Comparison of ENCODE assay signal across 9 cellular contexts in genomic region chr4:95510145-95510544, GRCh38. TPM values are rescaled to one million over a fixed set of nuclear protein-coding genes. Genes with fewer than 3 reads are reported as not detected.
DNase-seq lines count a peak whose midpoint lies in the region; ATAC-seq and TF ChIP-seq lines count a peak whose summit lies in the region.
"Had no signal": no experiment of that assay in that cellular context is flagged by ENCODE, and none has a peak within 500 bp of the region (broad histone marks: within the 10 kb centered on the region; RNA-seq: fewer than 3 reads in every experiment).

No MANE protein-coding gene starts in this region.

- no peaks in the 10 kb centered on the region for H3K4me1 Mint-ChIP-seq in endothelial cell (ENCODE audit: unreplicated experiment)

- H3K27ac Mint-ChIP-seq in endothelial cell (ENCODE audit: unreplicated experiment) = no peak overlapping the region
- H3K27ac Mint-ChIP-seq: T-helper 1 cell treated with Interleukin-12 subunit alpha and Interleukin-12 subunit beta and Interleukin-4 antibody, amounts not matched to agents 30 μg/mL and 1 μg/mL, for 36 hours had no signal

- DNase-seq in NCI-H1092 treated with DMSO at 0.1 percent for 48 hours (lab: John Stamatoyannopoulos, UW) = peak; percentile 19
- DNase-seq in NCI-H1092 (lab: John Stamatoyannopoulos, UW) = no peak
- DNase-seq in NCI-H69 (lab: John Stamatoyannopoulos, UW) = peak; percentile 11
- DNase-seq in endothelial cell (ENCODE audit: low spot score) = no peak
- peak; percentile 86 for DNase-seq in superior temporal gyrus (ENCODE audit: extremely low spot score)
- no peak for DNase-seq in NCI-H2171 (lab: John Stamatoyannopoulos, UW)
- no peak for DNase-seq in HCEC 1CT

- H3K36me3 Mint-ChIP-seq in endothelial cell (ENCODE audit: low read depth, unreplicated experiment) = no peaks in the 10 kb centered on the region

- peak; percentile 78 for TF ChIP-seq CTCF in endothelial cell (IDR thresholded peaks at IDR 0.05; ENCODE audit: unreplicated experiment)

- no peak for ATAC-seq in GM21619 (IDR thresholded peaks at IDR 0.05; ENCODE audit: unreplicated experiment)

- no peaks in the 10 kb centered on the region for H3K9me3 Mint-ChIP-seq in endothelial cell (ENCODE audit: unreplicated experiment)
- H3K9me3 Mint-ChIP-seq: T-helper 1 cell treated with Interleukin-12 subunit alpha and Interleukin-12 subunit beta and Interleukin-4 antibody, amounts not matched to agents 30 μg/mL and 1 μg/mL, for 36 hours had no signal

- no peaks in the 10 kb centered on the region for H3K27me3 Mint-ChIP-seq in endothelial cell (ENCODE audit: unreplicated experiment)

- H3K4me3 Mint-ChIP-seq in endothelial cell (ENCODE audit: unreplicated experiment) = no peak overlapping the region
- H3K4me3 Mint-ChIP-seq: T-helper 1 cell treated with Interleukin-12 subunit alpha and Interleukin-12 subunit beta and Interleukin-4 antibody, amounts not matched to agents 30 μg/mL and 1 μg/mL, for 36 hours had no signal

RNA-seq across cellular contexts. Expression of gene UNC5C, which starts 38.6 kb away (rescaled TPM):
- total RNA-seq in endothelial cell (ENCODE audit: unreplicated experiment) = 0.97 TPM

Comparison
In these comparisons a context has a peak if more than half of its experiments do, and no peak if none do; other contexts are left out.
1. DNase-seq: peak in NCI-H1092 treated with DMSO at 0.1 percent for 48 hours (single experiment), NCI-H69 (single experiment) and superior temporal gyrus (single experiment); none in NCI-H1092 (single experiment), endothelial cell (single experiment), NCI-H2171 (single experiment) and HCEC 1CT (single experiment).